1 cellular context compared by ENCODE assay signal in the genomic region with DNA sequence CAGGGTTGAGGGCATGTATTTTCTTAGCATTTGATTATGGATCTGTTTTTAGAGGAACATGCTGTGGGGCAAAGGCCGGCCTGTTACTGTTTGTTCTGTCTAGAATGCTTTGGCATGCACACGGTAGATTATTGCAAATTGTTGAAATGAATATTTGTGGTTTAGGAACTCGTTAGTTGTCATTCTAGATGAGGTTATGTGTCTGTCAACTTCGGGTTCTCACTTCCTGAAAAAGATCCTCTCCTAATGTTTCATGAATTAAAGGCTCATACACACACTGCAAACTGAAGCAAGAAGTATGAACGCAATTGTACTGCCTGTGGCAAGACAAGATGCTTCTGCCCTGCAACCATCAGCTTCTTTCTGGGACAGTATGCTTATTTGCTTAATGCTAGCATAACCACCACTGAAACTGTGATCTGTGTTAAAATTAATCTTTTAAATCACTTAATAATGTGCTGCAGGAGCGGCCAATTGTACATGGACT.
A peak's percentile ranks its signal among the peaks of the same experiment; 100 is the strongest.
TF ChIP-seq lines count a peak whose summit lies in the region.

No MANE protein-coding gene starts in this region.

TF ChIP-seq in GM12878, 131 proteins besides CTCF, POLR2A, EP300 and RAD21 (continued from another document):
- TF ChIP-seq ZBTB40 (IDR thresholded peaks at IDR 0.05; ENCODE audit: borderline replicate concordance) = no peak
- peak in 1 of 2 experiments; percentile 59; a peak in 1 of 4 replicates for TF ChIP-seq SRF (IDR thresholded peaks at IDR 0.05; ENCODE audit: low read depth in 2 of 2, low read length in 2 of 2)
- TF ChIP-seq ESRRA (IDR thresholded peaks at IDR 0.05; ENCODE audit: low read length) = no peak
- peak; percentile 95 for TF ChIP-seq JUNB (IDR thresholded peaks at IDR 0.05)
- peak; percentile 87 for TF ChIP-seq CBFB (IDR thresholded peaks at IDR 0.05; ENCODE audit: low read depth)
- peak; percentile 83; the same call in 1 of the 2 replicates for TF ChIP-seq MTA3 (IDR thresholded peaks at IDR 0.05; ENCODE audit: borderline replicate concordance, low read length)
- no peak for TF ChIP-seq POLR2AphosphoS2 (IDR thresholded peaks at IDR 0.05; ENCODE audit: low read depth, low read length)
- peak; percentile 97 for TF ChIP-seq MTA2 (IDR thresholded peaks at IDR 0.05; ENCODE audit: low read depth)
- no peak for TF ChIP-seq FOS (IDR thresholded peaks at IDR 0.05; ENCODE audit: borderline replicate concordance, extremely low read depth, insufficient read length)
- TF ChIP-seq FOXM1 (IDR thresholded peaks at IDR 0.05; ENCODE audit: low read depth, low read length) = peak; percentile 90; the same call in 1 of the 2 replicates
- TF ChIP-seq, protein P1, sequence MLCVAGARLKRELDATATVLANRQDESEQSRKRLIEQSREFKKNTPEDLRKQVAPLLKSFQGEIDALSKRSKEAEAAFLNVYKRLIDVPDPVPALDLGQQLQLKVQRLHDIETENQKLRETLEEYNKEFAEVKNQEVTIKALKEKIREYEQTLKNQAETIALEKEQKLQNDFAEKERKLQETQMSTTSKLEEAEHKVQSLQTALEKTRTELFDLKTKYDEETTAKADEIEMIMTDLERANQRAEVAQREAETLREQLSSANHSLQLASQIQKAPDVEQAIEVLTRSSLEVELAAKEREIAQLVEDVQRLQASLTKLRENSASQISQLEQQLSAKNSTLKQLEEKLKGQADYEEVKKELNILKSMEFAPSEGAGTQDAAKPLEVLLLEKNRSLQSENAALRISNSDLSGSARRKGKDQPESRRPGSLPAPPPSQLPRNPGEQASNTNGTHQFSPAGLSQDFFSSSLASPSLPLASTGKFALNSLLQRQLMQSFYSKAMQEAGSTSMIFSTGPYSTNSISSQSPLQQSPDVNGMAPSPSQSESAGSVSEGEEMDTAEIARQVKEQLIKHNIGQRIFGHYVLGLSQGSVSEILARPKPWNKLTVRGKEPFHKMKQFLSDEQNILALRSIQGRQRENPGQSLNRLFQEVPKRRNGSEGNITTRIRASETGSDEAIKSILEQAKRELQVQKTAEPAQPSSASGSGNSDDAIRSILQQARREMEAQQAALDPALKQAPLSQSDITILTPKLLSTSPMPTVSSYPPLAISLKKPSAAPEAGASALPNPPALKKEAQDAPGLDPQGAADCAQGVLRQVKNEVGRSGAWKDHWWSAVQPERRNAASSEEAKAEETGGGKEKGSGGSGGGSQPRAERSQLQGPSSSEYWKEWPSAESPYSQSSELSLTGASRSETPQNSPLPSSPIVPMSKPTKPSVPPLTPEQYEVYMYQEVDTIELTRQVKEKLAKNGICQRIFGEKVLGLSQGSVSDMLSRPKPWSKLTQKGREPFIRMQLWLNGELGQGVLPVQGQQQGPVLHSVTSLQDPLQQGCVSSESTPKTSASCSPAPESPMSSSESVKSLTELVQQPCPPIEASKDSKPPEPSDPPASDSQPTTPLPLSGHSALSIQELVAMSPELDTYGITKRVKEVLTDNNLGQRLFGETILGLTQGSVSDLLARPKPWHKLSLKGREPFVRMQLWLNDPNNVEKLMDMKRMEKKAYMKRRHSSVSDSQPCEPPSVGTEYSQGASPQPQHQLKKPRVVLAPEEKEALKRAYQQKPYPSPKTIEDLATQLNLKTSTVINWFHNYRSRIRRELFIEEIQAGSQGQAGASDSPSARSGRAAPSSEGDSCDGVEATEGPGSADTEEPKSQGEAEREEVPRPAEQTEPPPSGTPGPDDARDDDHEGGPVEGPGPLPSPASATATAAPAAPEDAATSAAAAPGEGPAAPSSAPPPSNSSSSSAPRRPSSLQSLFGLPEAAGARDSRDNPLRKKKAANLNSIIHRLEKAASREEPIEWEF (IDR thresholded peaks at IDR 0.05; ENCODE audit: insufficient replicate concordance, low read depth, low read length) = peak; percentile 67
- TF ChIP-seq SUZ12 (IDR thresholded peaks at IDR 0.05; ENCODE audit: unreplicated experiment) = no peak
- peak; percentile 85 for TF ChIP-seq EED (IDR thresholded peaks at IDR 0.05; ENCODE audit: low read depth)
- TF ChIP-seq HDAC2 (IDR thresholded peaks at IDR 0.05) = no peak
- no peak for TF ChIP-seq HDGF (IDR thresholded peaks at IDR 0.05)
- peak; percentile 74 for TF ChIP-seq MEF2B (IDR thresholded peaks at IDR 0.05; ENCODE audit: partially characterized antibody, poor library complexity, severe bottlenecking)
- peak; percentile 83; the same call in 2 of the 3 replicates for TF ChIP-seq POU2F2 (IDR thresholded peaks at IDR 0.05; ENCODE audit: borderline replicate concordance, low read depth, low read length)
- TF ChIP-seq, protein P2, sequence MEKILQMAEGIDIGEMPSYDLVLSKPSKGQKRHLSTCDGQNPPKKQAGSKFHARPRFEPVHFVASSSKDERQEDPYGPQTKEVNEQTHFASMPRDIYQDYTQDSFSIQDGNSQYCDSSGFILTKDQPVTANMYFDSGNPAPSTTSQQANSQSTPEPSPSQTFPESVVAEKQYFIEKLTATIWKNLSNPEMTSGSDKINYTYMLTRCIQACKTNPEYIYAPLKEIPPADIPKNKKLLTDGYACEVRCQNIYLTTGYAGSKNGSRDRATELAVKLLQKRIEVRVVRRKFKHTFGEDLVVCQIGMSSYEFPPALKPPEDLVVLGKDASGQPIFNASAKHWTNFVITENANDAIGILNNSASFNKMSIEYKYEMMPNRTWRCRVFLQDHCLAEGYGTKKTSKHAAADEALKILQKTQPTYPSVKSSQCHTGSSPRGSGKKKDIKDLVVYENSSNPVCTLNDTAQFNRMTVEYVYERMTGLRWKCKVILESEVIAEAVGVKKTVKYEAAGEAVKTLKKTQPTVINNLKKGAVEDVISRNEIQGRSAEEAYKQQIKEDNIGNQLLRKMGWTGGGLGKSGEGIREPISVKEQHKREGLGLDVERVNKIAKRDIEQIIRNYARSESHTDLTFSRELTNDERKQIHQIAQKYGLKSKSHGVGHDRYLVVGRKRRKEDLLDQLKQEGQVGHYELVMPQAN (conservative IDR thresholded peaks at IDR 0.05) = 0 out of 2 replicates have a peak, but pooled peaks have one; percentile 46
- no peak for TF ChIP-seq KDM1A (IDR thresholded peaks at IDR 0.05; ENCODE audit: borderline replicate concordance)
- TF ChIP-seq RUNX3 (IDR thresholded peaks at IDR 0.05; ENCODE audit: low read length) = peak; percentile 100
- TF ChIP-seq BRCA1 (IDR thresholded peaks at IDR 0.05; ENCODE audit: low read depth, low read length) = no peak
- 0 out of 3 replicates have a peak, but pooled peaks of 1 of the 2 experiments have one; percentile 4 for TF ChIP-seq EGR1 (IDR thresholded peaks at IDR 0.05; ENCODE audit: borderline replicate concordance in 1 of 2, low read depth in 2 of 2, low read length in 2 of 2)
- TF ChIP-seq TCF3 (IDR thresholded peaks at IDR 0.05; ENCODE audit: borderline replicate concordance, insufficient read depth, low read depth, low read length) = 0 out of 2 replicates have a peak, but pooled peaks have one; percentile 15
- TF ChIP-seq NFIC (IDR thresholded peaks at IDR 0.05; ENCODE audit: low read depth, low read length) = peak; percentile 97
- TF ChIP-seq SREBF2 (IDR thresholded peaks at IDR 0.05; ENCODE audit: low read length) = no peak
- peak; percentile 78 for TF ChIP-seq PML (IDR thresholded peaks at IDR 0.05; ENCODE audit: low read length)
- peak; percentile 76 for TF ChIP-seq TBL1XR1 (IDR thresholded peaks at IDR 0.05; ENCODE audit: low read depth, low read length)
- peak; percentile 79 for TF ChIP-seq MLLT1 (IDR thresholded peaks at IDR 0.05)
- peak; percentile 75 to 77 for TF ChIP-seq BHLHE40 (IDR thresholded peaks at IDR 0.05; ENCODE audit: borderline replicate concordance in 1 of 2, low read depth in 2 of 2, low read length in 1 of 2)
- peak; percentile 24 for TF ChIP-seq SP1 (IDR thresholded peaks at IDR 0.05; ENCODE audit: low read depth, low read length)
- no peak for TF ChIP-seq ZNF207 (IDR thresholded peaks at IDR 0.05; ENCODE audit: borderline replicate concordance)
- no peak for TF ChIP-seq ASH2L (IDR thresholded peaks at IDR 0.05; ENCODE audit: borderline replicate concordance, low read depth)
- peak; percentile 100 for TF ChIP-seq SKIL (IDR thresholded peaks at IDR 0.05; ENCODE audit: low read depth, poor library complexity, severe bottlenecking)
- TF ChIP-seq CBX5 (IDR thresholded peaks at IDR 0.05; ENCODE audit: low read depth) = 0 out of 2 replicates have a peak, but pooled peaks have one; percentile 16
- TF ChIP-seq ZNF24 (IDR thresholded peaks at IDR 0.05) = peak; percentile 80
- peak; percentile 53; the same call in 1 of the 2 replicates for TF ChIP-seq GABPA (IDR thresholded peaks at IDR 0.05; ENCODE audit: low read depth)
- no peak for TF ChIP-seq EZH2 (IDR thresholded peaks at IDR 0.05; ENCODE audit: borderline replicate concordance, control insufficient read depth, low read depth, low read length)
- TF ChIP-seq RFX5 (IDR thresholded peaks at IDR 0.05; ENCODE audit: low read depth, low read length) = no peak
- TF ChIP-seq ZNF384 (IDR thresholded peaks at IDR 0.05; ENCODE audit: borderline replicate concordance, low read depth, low read length) = peak; percentile 61; the same call in 1 of the 2 replicates
- TF ChIP-seq CBX3 (IDR thresholded peaks at IDR 0.05; ENCODE audit: borderline replicate concordance, low read depth) = no peak
- TF ChIP-seq SMARCA5 (IDR thresholded peaks at IDR 0.05) = 0 out of 2 replicates have a peak, but pooled peaks have one; percentile 34
- TF ChIP-seq NRF1 (conservative IDR thresholded peaks at IDR 0.05; ENCODE audit: low read depth, low read length) = no peak
- TF ChIP-seq CHD4 (IDR thresholded peaks at IDR 0.05) = no peak
- peak; percentile 98 for TF ChIP-seq IRF4 (IDR thresholded peaks at IDR 0.05; ENCODE audit: low read depth, low read length)
- peak; percentile 93 for TF ChIP-seq ATF7 (IDR thresholded peaks at IDR 0.05; ENCODE audit: low read depth)
- TF ChIP-seq KLF5 (IDR thresholded peaks at IDR 0.05; ENCODE audit: partially characterized antibody) = no peak
- TF ChIP-seq DPF2 (IDR thresholded peaks at IDR 0.05) = peak; percentile 98
- TF ChIP-seq ZNF217 (IDR thresholded peaks at IDR 0.05) = peak; percentile 90
- TF ChIP-seq MYB (IDR thresholded peaks at IDR 0.05; ENCODE audit: borderline replicate concordance, low read depth, low read length) = peak; percentile 87; the same call in 1 of the 2 replicates
- TF ChIP-seq, protein P3, sequence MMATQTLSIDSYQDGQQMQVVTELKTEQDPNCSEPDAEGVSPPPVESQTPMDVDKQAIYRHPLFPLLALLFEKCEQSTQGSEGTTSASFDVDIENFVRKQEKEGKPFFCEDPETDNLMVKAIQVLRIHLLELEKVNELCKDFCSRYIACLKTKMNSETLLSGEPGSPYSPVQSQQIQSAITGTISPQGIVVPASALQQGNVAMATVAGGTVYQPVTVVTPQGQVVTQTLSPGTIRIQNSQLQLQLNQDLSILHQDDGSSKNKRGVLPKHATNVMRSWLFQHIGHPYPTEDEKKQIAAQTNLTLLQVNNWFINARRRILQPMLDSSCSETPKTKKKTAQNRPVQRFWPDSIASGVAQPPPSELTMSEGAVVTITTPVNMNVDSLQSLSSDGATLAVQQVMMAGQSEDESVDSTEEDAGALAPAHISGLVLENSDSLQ (IDR thresholded peaks at IDR 0.05) = peak; percentile 91
- TF ChIP-seq BMI1 (IDR thresholded peaks at IDR 0.05; ENCODE audit: borderline replicate concordance) = peak; percentile 78
- TF ChIP-seq CREB1 (IDR thresholded peaks at IDR 0.05; ENCODE audit: low read depth) = 0 out of 2 replicates have a peak, but pooled peaks have one; percentile 35
